Comparison of ENCODE assay signal across 9 cellular contexts in genomic region chr6:42316981-42317380, GRCh38.
DNase-seq lines count a peak whose midpoint lies in the region; ATAC-seq, FAIRE-seq and TF ChIP-seq lines count a peak whose summit lies in the region.
"Had no signal": no experiment of that assay in that cellular context is flagged by ENCODE, and none has a peak within 500 bp of the region (broad histone marks: within the 10 kb centered on the region; RNA-seq: fewer than 3 reads in every experiment).

No MANE protein-coding gene starts in this region.

- H3K79me2 ChIP-seq in astrocyte (ENCODE audit: insufficient read depth, low read length): peaks cover 4% of the 10 kb centered on the region

- no peak overlapping the region for H3K27ac ChIP-seq in CD4-positive, alpha-beta memory T cell (ENCODE audit: low read depth, low read length)
- H3K27ac ChIP-seq in HUES6 (ENCODE audit: low read depth, low read length) (peak overlapping the region; percentile 83; the same call in 1 of the 2 replicates), astrocyte (ENCODE audit: low read depth, low read length) (peak overlapping the region; percentile 93)
- H3K27ac ChIP-seq: gastroesophageal sphincter had no signal

- FAIRE-seq in astrocyte (lab: Jason Lieb, UNC): no peak

- H3K9me3 Mint-ChIP-seq in CD4-positive, alpha-beta memory T cell: no peaks in the 10 kb centered on the region
- no peaks in the 10 kb centered on the region for H3K9me3 Mint-ChIP-seq in astrocyte (ENCODE audit: unreplicated experiment)
- peaks cover 0 to 8% (median 5%) of the 10 kb centered on the region in 7 donors for H3K9me3 Mint-ChIP-seq in naive B cell

- no peaks in the 10 kb centered on the region for H3K36me3 ChIP-seq in CD4-positive, alpha-beta memory T cell (ENCODE audit: insufficient read depth, low read length)
- no peaks in the 10 kb centered on the region for H3K36me3 ChIP-seq in HUES6 (ENCODE audit: control insufficient read depth, insufficient read depth, low read length)
- no peaks in the 10 kb centered on the region for H3K36me3 ChIP-seq in astrocyte (ENCODE audit: insufficient read depth, low read length)
- H3K36me3 ChIP-seq: gastroesophageal sphincter had no signal

- TF ChIP-seq CTCF in astrocyte (IDR thresholded peaks at IDR 0.05; ENCODE audit: insufficient read depth, low read depth, low read length): no peak

- H3K9ac ChIP-seq in HUES6 (ENCODE audit: low read length): peak overlapping the region; percentile 75
- H3K9ac ChIP-seq in astrocyte (ENCODE audit: low read length): peak overlapping the region; percentile 70

- H3K27me3 ChIP-seq in CD4-positive, alpha-beta memory T cell (ENCODE audit: insufficient read depth, low read length): no peaks in the 10 kb centered on the region
- H3K27me3 ChIP-seq in HUES6 (ENCODE audit: control insufficient read depth, insufficient read depth, low read length) (no peaks in the 10 kb centered on the region), astrocyte (ENCODE audit: insufficient read depth, low read length) (no peaks in the 10 kb centered on the region)
- H3K27me3 ChIP-seq: gastroesophageal sphincter had no signal

- H3K9me3 ChIP-seq in CD4-positive, alpha-beta memory T cell (ENCODE audit: control insufficient read depth in 1 of 2, low read length in 2 of 2): no peaks in the 10 kb centered on the region
- H3K9me3 ChIP-seq in HUES6 (ENCODE audit: control insufficient read depth, insufficient read depth, low read depth, low read length): no peaks in the 10 kb centered on the region
- no peaks in the 10 kb centered on the region for H3K9me3 ChIP-seq in astrocyte (ENCODE audit: insufficient read depth, low read depth, low read length)
- H3K9me3 ChIP-seq: gastroesophageal sphincter had no signal

- H3K4me1 ChIP-seq in CD4-positive, alpha-beta memory T cell (ENCODE audit: insufficient read depth, low read length): peaks cover 45% of the 10 kb centered on the region
- H3K4me1 ChIP-seq in HUES6 (ENCODE audit: control insufficient read depth, insufficient read depth, low read length): peaks cover 40% of the 10 kb centered on the region
- peaks cover 48% of the 10 kb centered on the region for H3K4me1 ChIP-seq in astrocyte (ENCODE audit: insufficient read depth, low read length)

- H3K27me3 Mint-ChIP-seq in CD4-positive, alpha-beta memory T cell: no peaks in the 10 kb centered on the region
- H3K27me3 Mint-ChIP-seq in astrocyte (ENCODE audit: low read depth, unreplicated experiment) (no peaks in the 10 kb centered on the region), naive B cell (no peaks in the 10 kb centered on the region)

- H3K27ac Mint-ChIP-seq in CD4-positive, alpha-beta memory T cell: peak overlapping the region in 4 of 7 donors; percentile 26 to 77 (median 52)
- H3K27ac Mint-ChIP-seq in astrocyte (ENCODE audit: unreplicated experiment): peak overlapping the region; percentile 88
- H3K27ac Mint-ChIP-seq in naive B cell: peak overlapping the region in 4 of 6 donors; percentile 69 to 95 (median 80)

- H3K4me3 ChIP-seq in CD4-positive, alpha-beta memory T cell (ENCODE audit: low read length in 2 of 2): no peak overlapping the region
- H3K4me3 ChIP-seq in HUES6 (ENCODE audit: low read depth, low read length) (no peak overlapping the region), astrocyte (ENCODE audit: insufficient read depth, low read depth, low read length) (no peak overlapping the region)
- H3K4me3 ChIP-seq: gastroesophageal sphincter had no signal

- H3K4me2 ChIP-seq in astrocyte (ENCODE audit: low read length): peak overlapping the region; percentile 75

- no peak for DNase-seq in CD4-positive, alpha-beta memory T cell
- DNase-seq in astrocyte (ENCODE audit: low read depth): peak; percentile 65
- DNase-seq in naive B cell: no peak
- no peak for DNase-seq in NCI-H82 treated with DMSO at 0.1 percent for 48 hours (lab: John Stamatoyannopoulos, UW; ENCODE audit: unreplicated experiment)
- no peak for DNase-seq in NCI-H1436 (lab: John Stamatoyannopoulos, UW)

- POLR2A ChIA-PET in CD4-positive, alpha-beta memory T cell (lab: Charles Lee; ENCODE audit: partially characterized antibody): no interaction called here

- H3K4me3 Mint-ChIP-seq in CD4-positive, alpha-beta memory T cell: peak overlapping the region in 4 of 8 donors; percentile 1 to 40 (median 8)
- H3K4me3 Mint-ChIP-seq in astrocyte (ENCODE audit: unreplicated experiment) (peak overlapping the region; percentile 48), naive B cell (peak overlapping the region in 2 of 8 donors; percentile 4 to 84)

- CTCF ChIA-PET in CD4-positive, alpha-beta memory T cell (lab: Charles Lee; ENCODE audit: partially characterized antibody): interaction anchor here (1.0 kb wide), 1 partner anchor 231 kb away, joined by 4 read pairs; no protein-coding TSS in a partner anchor

- H4K20me1 ChIP-seq in astrocyte (ENCODE audit: insufficient read depth, low read length): no peaks in the 10 kb centered on the region

- intact Hi-C loops in CD4-positive, alpha-beta memory T cell (cut with micrococcal nuclease): no loop called here

- no peak overlapping the region for H2AFZ ChIP-seq in astrocyte (ENCODE audit: low read depth, low read length)

- ATAC-seq in naive B cell (ENCODE audit: low read depth in 2 of 2) (no peak), HG03097 (IDR thresholded peaks at IDR 0.05; ENCODE audit: low FRiP score, unreplicated experiment) (no peak), GM18519 (IDR thresholded peaks at IDR 0.05; ENCODE audit: low FRiP score, unreplicated experiment) (no peak)
- ATAC-seq: gastroesophageal sphincter had no signal

- peaks cover 50 to 69% (median 57%) of the 10 kb centered on the region in 4 donors for H3K4me1 Mint-ChIP-seq in CD4-positive, alpha-beta memory T cell
- H3K4me1 Mint-ChIP-seq in astrocyte (ENCODE audit: low read depth, unreplicated experiment) (peaks cover 44% of the 10 kb centered on the region), naive B cell (peaks cover 8 to 15% (median 11%) of the 10 kb centered on the region in 3 donors)

- H3K36me3 Mint-ChIP-seq in CD4-positive, alpha-beta memory T cell: peaks cover 4 to 10% of the 10 kb centered on the region in 2 donors
- H3K36me3 Mint-ChIP-seq in astrocyte (ENCODE audit: low read depth, unreplicated experiment) (peaks cover under 1% of the 10 kb centered on the region), naive B cell (no peaks in the 10 kb centered on the region)
